In genomic region chr17:1970843-1971384, GRCh38 we compare ENCODE assay signal across 17 cellular contexts. TPM values are rescaled to one million over a fixed set of nuclear protein-coding genes. Genes with fewer than 3 reads are reported as not detected.
A peak's percentile ranks its signal among the peaks of the same experiment; 100 is the strongest.
DNase-seq lines count a peak whose midpoint lies in the region; ATAC-seq and TF ChIP-seq lines count a peak whose summit lies in the region.
"Had no signal": no experiment of that assay in that cellular context is flagged by ENCODE, and none has a peak within 500 bp of the region (broad histone marks: within the 10 kb centered on the region; RNA-seq: fewer than 3 reads in every experiment).

No MANE protein-coding gene starts in this region.

- H2BK15ac ChIP-seq in IMR-90 (ENCODE audit: low read depth, low read length), result no peak overlapping the region

- no peak overlapping the region for H3K23ac ChIP-seq in IMR-90 (ENCODE audit: low read depth, low read length)

- H3K9me3 Mint-ChIP-seq in glutamatergic neuron (ENCODE audit: unreplicated experiment), result peaks cover 33% of the 10 kb centered on the region

- H3K4me3 Mint-ChIP-seq in glutamatergic neuron (ENCODE audit: unreplicated experiment), result peak overlapping the region; percentile 74
- H3K4me3 Mint-ChIP-seq: CD4-positive, CD25-positive, alpha-beta regulatory T cell; CD8-positive, alpha-beta memory T cell had no signal

- H3K36me3 ChIP-seq in left ventricle myocardium inferior (no peaks in the 10 kb centered on the region), IMR-90 (ENCODE audit: control insufficient read depth, insufficient read depth, low read length) (no peaks in the 10 kb centered on the region)
- H3K36me3 ChIP-seq: BE2C, HAP-1 had no signal

- DNase-seq in right cardiac atrium (no peak), left ventricle myocardium inferior (no peak), IMR-90 (no peak), glutamatergic neuron (no peak), DMS153 treated with DMSO at 0.1 percent for 48 hours (lab: John Stamatoyannopoulos, UW; ENCODE audit: unreplicated experiment) (no peak), NOMO-1 (lab: John Stamatoyannopoulos, UW; ENCODE audit: unreplicated experiment in 2 of 2) (no peak), cerebellar cortex (ENCODE audit: low spot score) (no peak)
- DNase-seq: 8988T; BE2C; C1 segment of cervical spinal cord; CD4-positive, CD25-positive, alpha-beta regulatory T cell; CD8-positive, alpha-beta memory T cell; COR-L47; DMS 273 treated with DMSO at 0.1 percent for 48 hours; GM23248 had no signal

- intact Hi-C loops in right cardiac atrium (cut with DNase I), result loop anchor here in 1 of 4 donors (10.0 kb wide), 1 partner anchor 54 kb away; the partner anchor contains the start of gene RTN4RL1
- intact Hi-C loops in left ventricle myocardium inferior (cut with micrococcal nuclease), result no loop called here
- intact Hi-C loops in IMR-90 (cut with micrococcal nuclease), result no loop called here

- H3K9me3 ChIP-seq in right cardiac atrium (ENCODE audit: control insufficient read depth, low read length), result no peaks in the 10 kb centered on the region
- H3K9me3 ChIP-seq in left ventricle myocardium inferior (replicated peaks), result no peaks in the 10 kb centered on the region
- H3K9me3 ChIP-seq in IMR-90 (ENCODE audit: control insufficient read depth, insufficient read depth, low read length), result peaks cover 16% of the 10 kb centered on the region
- H3K9me3 ChIP-seq: BE2C, HAP-1 had no signal

- peak overlapping the region; percentile 34 for H3K27ac Mint-ChIP-seq in glutamatergic neuron (ENCODE audit: unreplicated experiment)
- H3K27ac Mint-ChIP-seq: CD8-positive, alpha-beta memory T cell had no signal

- no peaks in the 10 kb centered on the region for H3K27me3 ChIP-seq in right cardiac atrium (ENCODE audit: control insufficient read depth, insufficient read depth)
- H3K27me3 ChIP-seq in left ventricle myocardium inferior (ENCODE audit: low read depth), result peaks cover 4% of the 10 kb centered on the region
- H3K27me3 ChIP-seq in IMR-90 (ENCODE audit: control insufficient read depth, insufficient read depth, low read length), result peaks cover 65% of the 10 kb centered on the region
- H3K27me3 ChIP-seq: BE2C had no signal

- no peak overlapping the region for H3K9ac ChIP-seq in IMR-90 (ENCODE audit: low read depth, low read length)
- H3K9ac ChIP-seq: GM23248 had no signal

- TF ChIP-seq RAD21 in IMR-90 (IDR thresholded peaks at IDR 0.05; ENCODE audit: low read length), result no peak

- H4K20me1 ChIP-seq in IMR-90 (ENCODE audit: insufficient read depth, low read length), result no peaks in the 10 kb centered on the region

- no peaks in the 10 kb centered on the region for H3K9me1 ChIP-seq in IMR-90 (ENCODE audit: insufficient read depth, low read length)

- no peak overlapping the region for H4K91ac ChIP-seq in IMR-90 (ENCODE audit: insufficient read depth, low read depth, low read length)

- H3K4me3 ChIP-seq in right cardiac atrium (ENCODE audit: low read length), result no peak overlapping the region
- no peak overlapping the region for H3K4me3 ChIP-seq in left ventricle myocardium inferior
- no peak overlapping the region for H3K4me3 ChIP-seq in IMR-90 (ENCODE audit: insufficient read depth, low read depth, low read length)
- H3K4me3 ChIP-seq: GM23248, HAP-1 had no signal

- no peaks in the 10 kb centered on the region for H3K4me1 ChIP-seq in right cardiac atrium (ENCODE audit: control insufficient read depth, insufficient read depth, low read length)
- peaks cover 26% of the 10 kb centered on the region for H3K4me1 ChIP-seq in left ventricle myocardium inferior
- peaks cover 3% of the 10 kb centered on the region for H3K4me1 ChIP-seq in IMR-90 (ENCODE audit: control insufficient read depth, insufficient read depth, low read length)

- H3K27me3 Mint-ChIP-seq in glutamatergic neuron (ENCODE audit: unreplicated experiment), result peaks cover 19% of the 10 kb centered on the region

- peaks cover 60% of the 10 kb centered on the region for H3K4me1 Mint-ChIP-seq in glutamatergic neuron (ENCODE audit: low read depth, unreplicated experiment)

- peak overlapping the region; percentile 31 for H3K27ac ChIP-seq in right cardiac atrium (ENCODE audit: low read length)
- H3K27ac ChIP-seq in left ventricle myocardium inferior (replicated peaks), result no peak overlapping the region
- H3K27ac ChIP-seq in IMR-90 (ENCODE audit: insufficient read depth, low read length), result no peak overlapping the region
- H3K27ac ChIP-seq: GM23248, HL-60 had no signal

- BruUV-seq in IMR-90 (replicated peaks; lab: Mats Ljungman, UMichigan), result no TSS peak

- H3K56ac ChIP-seq in IMR-90 (ENCODE audit: extremely low read depth, insufficient read depth, low read length), result no peak overlapping the region

- H3K4me2 ChIP-seq in IMR-90 (ENCODE audit: low read depth, low read length), result no peak overlapping the region

- TF ChIP-seq CTCF in left ventricle myocardium inferior (IDR thresholded peaks at IDR 0.05; ENCODE audit: borderline replicate concordance) (no peak), IMR-90 (conservative IDR thresholded peaks at IDR 0.05; ENCODE audit: low read depth, low read length) (no peak), glutamatergic neuron (IDR thresholded peaks at IDR 0.05; ENCODE audit: partially characterized antibody, unreplicated experiment) (no peak)

- H3K79me1 ChIP-seq in IMR-90 (ENCODE audit: low read depth in 1 of 2, low read length in 2 of 2), result no peaks in the 10 kb centered on the region

- WGBS in right cardiac atrium, result 78% methylated on average over 12 of the region's 12 CpGs
- WGBS in IMR-90 (ENCODE audit: extremely low coverage in 2 of 2, insufficient read length in 1 of 2), 2 experiments, result no CpG with 5 or more reads among the region's 12 CpGs

- H3K4ac ChIP-seq in IMR-90 (ENCODE audit: low read depth, low read length), result no peak overlapping the region

- no peak overlapping the region for H2AK5ac ChIP-seq in IMR-90 (ENCODE audit: low read depth, low read length)

- H4K5ac ChIP-seq in IMR-90 (ENCODE audit: low read depth, low read length), result no peak overlapping the region

- no peak overlapping the region for H2AFZ ChIP-seq in IMR-90 (replicated peaks; ENCODE audit: low read length, poor library complexity)
- H2AFZ ChIP-seq: GM23248 had no signal

- no peak overlapping the region for H4K8ac ChIP-seq in IMR-90 (ENCODE audit: low read depth in 2 of 2, low read length in 2 of 2)

- no peak overlapping the region for H2BK20ac ChIP-seq in IMR-90 (ENCODE audit: low read depth, low read length)

- ATAC-seq in right cardiac atrium (no peak), IMR-90 (ENCODE audit: low read depth) (no peak)

- CTCF ChIA-PET in IMR-90 (lab: Yijun Ruan, JAX), result no interaction called here

- POLR2A ChIA-PET in IMR-90 (lab: Charles Lee; ENCODE audit: unreplicated experiment), result no interaction called here

- no peak for TF ChIP-seq POLR2A in IMR-90 (IDR thresholded peaks at IDR 0.05; ENCODE audit: low read depth, low read length)

- H2AK9ac ChIP-seq in IMR-90 (replicated peaks; ENCODE audit: low read depth, low read length, poor library complexity), result peak overlapping the region; percentile 16

- H2BK5ac ChIP-seq in IMR-90 (ENCODE audit: low read depth, low read length, poor library complexity, severe bottlenecking), result no peak overlapping the region

- in situ Hi-C loops in IMR-90 (cut with MboI; ENCODE audit: low sequenced_read_pairs), result no loop called here

- H2BK120ac ChIP-seq in IMR-90 (ENCODE audit: low read depth, low read length), result no peak overlapping the region

- dilution Hi-C loops in IMR-90 (cut with HindIII; ENCODE audit: low sequenced_read_pairs, unreplicated experiment), result no loop called here

- 0 out of 2 replicates have a peak overlapping the region, but pooled peaks have one; percentile 32 for H3K14ac ChIP-seq in IMR-90 (replicated peaks; ENCODE audit: low read depth, low read length)

- peaks cover 6% of the 10 kb centered on the region for H3K36me3 Mint-ChIP-seq in glutamatergic neuron (ENCODE audit: unreplicated experiment)
- H3K36me3 Mint-ChIP-seq: CD4-positive, CD25-positive, alpha-beta regulatory T cell had no signal

- no peak overlapping the region for H3K18ac ChIP-seq in IMR-90 (ENCODE audit: low read depth, low read length)

TF ChIP-seq in IMR-90, 13 proteins besides CTCF, POLR2A, EP300 and RAD21:
- TF ChIP-seq RCOR1 (IDR thresholded peaks at IDR 0.05; ENCODE audit: insufficient replicate concordance, low read length), result no peak
- TF ChIP-seq ELK1 (IDR thresholded peaks at IDR 0.05; ENCODE audit: borderline replicate concordance, low read depth, low read length), result no peak
- no peak for TF ChIP-seq MAFK (IDR thresholded peaks at IDR 0.05; ENCODE audit: low read depth, low read length)

RNA-seq across cellular contexts. Expression of gene RTN4RL1, which starts 54.2 kb away (rescaled TPM):
- total RNA-seq in right cardiac atrium (1 to 10 TPM; 3.9 to 5.7 (median 4.2) TPM), left ventricle myocardium inferior (4.0 TPM), IMR-90 (2012; rRNA removed) (under 0.01 TPM in 2 replicates), glutamatergic neuron (ENCODE audit: unreplicated experiment) (50.3 TPM)
- polyA plus RNA-seq in right cardiac atrium (5.4 TPM), IMR-90 (2012; rRNA removed) (0.03 and 0.04 TPM in 2 replicates)
- polyA plus RNA-seq in IMR-90 (2012; cell fraction: cytosol; rRNA removed), result 0.07 TPM in 1 of 2 replicates, not detected in the other
- 0.03 TPM in 1 of 2 replicates, not detected in the other for polyA plus RNA-seq in IMR-90 (2012; cell fraction: nucleus; rRNA removed; ENCODE audit: low replicate concordance)
- polyA plus RNA-seq: GM23248 had no signal

RNA-seq across cellular contexts. Expression of gene DPH1, which starts 59.0 kb away (rescaled TPM):
- total RNA-seq in right cardiac atrium (10 to 100 TPM; 24.7 to 30.7 (median 27.5) TPM), left ventricle myocardium inferior (29.1 TPM), IMR-90 (2012; rRNA removed) (20.6 and 24.4 TPM in 2 replicates), glutamatergic neuron (ENCODE audit: unreplicated experiment) (36.4 TPM)
- polyA plus RNA-seq in right cardiac atrium (20.5 TPM), IMR-90 (2012; rRNA removed) (49.9 and 51.9 TPM in 2 replicates)
- polyA plus RNA-seq in IMR-90 (2012; cell fraction: cytosol; rRNA removed), result 31.8 and 38.7 TPM in 2 replicates
- polyA plus RNA-seq in IMR-90 (2012; cell fraction: nucleus; rRNA removed; ENCODE audit: low replicate concordance), result 153 and 299 TPM in 2 replicates
